1 cellular context compared by ENCODE assay signal in the genomic region with DNA sequence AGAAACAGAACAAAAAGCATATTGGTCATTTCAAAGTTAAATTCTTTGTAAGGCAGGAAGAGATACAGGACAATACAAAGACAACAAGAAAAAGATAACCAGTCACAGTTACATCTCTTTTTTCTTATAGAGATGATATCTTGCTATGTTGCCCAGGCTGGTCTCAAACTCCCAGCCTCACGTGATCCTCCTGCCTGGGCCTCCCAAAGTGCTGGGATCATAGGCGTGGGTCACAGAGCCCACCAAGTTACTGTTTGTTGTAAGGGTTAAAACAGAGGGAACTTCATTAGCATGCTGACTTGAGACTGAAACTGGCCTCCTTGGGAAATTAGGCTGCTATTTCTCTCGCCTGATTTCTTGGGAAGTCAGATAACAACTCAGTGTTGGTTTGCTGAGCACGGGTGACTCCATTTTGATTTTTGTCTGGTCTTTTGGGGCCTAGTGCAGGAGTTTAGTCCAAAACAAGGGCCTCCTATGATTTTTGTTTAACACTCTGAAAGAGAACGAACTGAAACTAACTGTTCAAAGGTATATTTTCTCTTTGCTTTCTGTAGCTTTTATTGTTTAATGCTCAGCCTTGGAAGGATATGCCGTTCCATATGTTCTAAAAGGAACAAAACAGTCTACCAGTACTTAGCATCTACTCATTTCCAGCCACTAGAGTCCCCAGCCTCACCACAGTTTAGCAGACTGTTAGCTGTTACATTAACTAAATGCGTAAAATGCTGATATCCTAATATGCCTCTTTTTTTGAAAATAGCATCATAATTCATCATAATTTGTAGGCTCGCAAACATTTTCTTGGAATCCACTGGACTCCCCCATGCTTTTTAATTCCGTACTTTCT.
TF ChIP-seq lines count a peak whose summit lies in the region.

No MANE protein-coding gene starts in this region.

TF ChIP-seq in K562, 482 proteins besides CTCF, POLR2A, EP300 and RAD21 (continued from another document and continues in another):
- TF ChIP-seq, protein P1, sequence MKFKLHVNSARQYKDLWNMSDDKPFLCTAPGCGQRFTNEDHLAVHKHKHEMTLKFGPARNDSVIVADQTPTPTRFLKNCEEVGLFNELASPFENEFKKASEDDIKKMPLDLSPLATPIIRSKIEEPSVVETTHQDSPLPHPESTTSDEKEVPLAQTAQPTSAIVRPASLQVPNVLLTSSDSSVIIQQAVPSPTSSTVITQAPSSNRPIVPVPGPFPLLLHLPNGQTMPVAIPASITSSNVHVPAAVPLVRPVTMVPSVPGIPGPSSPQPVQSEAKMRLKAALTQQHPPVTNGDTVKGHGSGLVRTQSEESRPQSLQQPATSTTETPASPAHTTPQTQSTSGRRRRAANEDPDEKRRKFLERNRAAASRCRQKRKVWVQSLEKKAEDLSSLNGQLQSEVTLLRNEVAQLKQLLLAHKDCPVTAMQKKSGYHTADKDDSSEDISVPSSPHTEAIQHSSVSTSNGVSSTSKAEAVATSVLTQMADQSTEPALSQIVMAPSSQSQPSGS (CRISPR knock-in tag; IDR thresholded peaks at IDR 0.05), result no peak
- peak; percentile 71 for TF ChIP-seq ILK (tag; IDR thresholded peaks at IDR 0.05; ENCODE audit: borderline replicate concordance, low read depth)
- 0 out of 2 replicates have a peak, but pooled peaks have one; percentile 68 for TF ChIP-seq ZNF79 (CRISPR knock-in tag; IDR thresholded peaks at IDR 0.05; ENCODE audit: low read depth)
- TF ChIP-seq, protein P2, sequence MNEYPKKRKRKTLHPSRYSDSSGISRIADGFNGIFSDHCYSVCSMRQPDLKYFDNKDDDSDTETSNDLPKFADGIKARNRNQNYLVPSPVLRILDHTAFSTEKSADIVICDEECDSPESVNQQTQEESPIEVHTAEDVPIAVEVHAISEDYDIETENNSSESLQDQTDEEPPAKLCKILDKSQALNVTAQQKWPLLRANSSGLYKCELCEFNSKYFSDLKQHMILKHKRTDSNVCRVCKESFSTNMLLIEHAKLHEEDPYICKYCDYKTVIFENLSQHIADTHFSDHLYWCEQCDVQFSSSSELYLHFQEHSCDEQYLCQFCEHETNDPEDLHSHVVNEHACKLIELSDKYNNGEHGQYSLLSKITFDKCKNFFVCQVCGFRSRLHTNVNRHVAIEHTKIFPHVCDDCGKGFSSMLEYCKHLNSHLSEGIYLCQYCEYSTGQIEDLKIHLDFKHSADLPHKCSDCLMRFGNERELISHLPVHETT (CRISPR knock-in tag; conservative IDR thresholded peaks at IDR 0.05 in 1 of 2, IDR thresholded peaks at IDR 0.05 in 1 of 2), result peak in 1 of 2 experiments; percentile 90; a peak in 2 of 4 replicates
- 0 out of 2 replicates have a peak, but pooled peaks have one; percentile 37 for TF ChIP-seq ZNF561 (CRISPR knock-in tag; conservative IDR thresholded peaks at IDR 0.05)
- peak in 1 of 2 experiments; percentile 89; a peak in 2 of 4 replicates for TF ChIP-seq TEAD1 (CRISPR knock-in tag; IDR thresholded peaks at IDR 0.05)
- TF ChIP-seq, protein P3, sequence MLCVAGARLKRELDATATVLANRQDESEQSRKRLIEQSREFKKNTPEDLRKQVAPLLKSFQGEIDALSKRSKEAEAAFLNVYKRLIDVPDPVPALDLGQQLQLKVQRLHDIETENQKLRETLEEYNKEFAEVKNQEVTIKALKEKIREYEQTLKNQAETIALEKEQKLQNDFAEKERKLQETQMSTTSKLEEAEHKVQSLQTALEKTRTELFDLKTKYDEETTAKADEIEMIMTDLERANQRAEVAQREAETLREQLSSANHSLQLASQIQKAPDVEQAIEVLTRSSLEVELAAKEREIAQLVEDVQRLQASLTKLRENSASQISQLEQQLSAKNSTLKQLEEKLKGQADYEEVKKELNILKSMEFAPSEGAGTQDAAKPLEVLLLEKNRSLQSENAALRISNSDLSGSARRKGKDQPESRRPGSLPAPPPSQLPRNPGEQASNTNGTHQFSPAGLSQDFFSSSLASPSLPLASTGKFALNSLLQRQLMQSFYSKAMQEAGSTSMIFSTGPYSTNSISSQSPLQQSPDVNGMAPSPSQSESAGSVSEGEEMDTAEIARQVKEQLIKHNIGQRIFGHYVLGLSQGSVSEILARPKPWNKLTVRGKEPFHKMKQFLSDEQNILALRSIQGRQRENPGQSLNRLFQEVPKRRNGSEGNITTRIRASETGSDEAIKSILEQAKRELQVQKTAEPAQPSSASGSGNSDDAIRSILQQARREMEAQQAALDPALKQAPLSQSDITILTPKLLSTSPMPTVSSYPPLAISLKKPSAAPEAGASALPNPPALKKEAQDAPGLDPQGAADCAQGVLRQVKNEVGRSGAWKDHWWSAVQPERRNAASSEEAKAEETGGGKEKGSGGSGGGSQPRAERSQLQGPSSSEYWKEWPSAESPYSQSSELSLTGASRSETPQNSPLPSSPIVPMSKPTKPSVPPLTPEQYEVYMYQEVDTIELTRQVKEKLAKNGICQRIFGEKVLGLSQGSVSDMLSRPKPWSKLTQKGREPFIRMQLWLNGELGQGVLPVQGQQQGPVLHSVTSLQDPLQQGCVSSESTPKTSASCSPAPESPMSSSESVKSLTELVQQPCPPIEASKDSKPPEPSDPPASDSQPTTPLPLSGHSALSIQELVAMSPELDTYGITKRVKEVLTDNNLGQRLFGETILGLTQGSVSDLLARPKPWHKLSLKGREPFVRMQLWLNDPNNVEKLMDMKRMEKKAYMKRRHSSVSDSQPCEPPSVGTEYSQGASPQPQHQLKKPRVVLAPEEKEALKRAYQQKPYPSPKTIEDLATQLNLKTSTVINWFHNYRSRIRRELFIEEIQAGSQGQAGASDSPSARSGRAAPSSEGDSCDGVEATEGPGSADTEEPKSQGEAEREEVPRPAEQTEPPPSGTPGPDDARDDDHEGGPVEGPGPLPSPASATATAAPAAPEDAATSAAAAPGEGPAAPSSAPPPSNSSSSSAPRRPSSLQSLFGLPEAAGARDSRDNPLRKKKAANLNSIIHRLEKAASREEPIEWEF (CRISPR knock-in tag; IDR thresholded peaks at IDR 0.05), result peak; percentile 93
- TF ChIP-seq, protein P4, sequence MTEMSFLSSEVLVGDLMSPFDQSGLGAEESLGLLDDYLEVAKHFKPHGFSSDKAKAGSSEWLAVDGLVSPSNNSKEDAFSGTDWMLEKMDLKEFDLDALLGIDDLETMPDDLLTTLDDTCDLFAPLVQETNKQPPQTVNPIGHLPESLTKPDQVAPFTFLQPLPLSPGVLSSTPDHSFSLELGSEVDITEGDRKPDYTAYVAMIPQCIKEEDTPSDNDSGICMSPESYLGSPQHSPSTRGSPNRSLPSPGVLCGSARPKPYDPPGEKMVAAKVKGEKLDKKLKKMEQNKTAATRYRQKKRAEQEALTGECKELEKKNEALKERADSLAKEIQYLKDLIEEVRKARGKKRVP (CRISPR knock-in tag; IDR thresholded peaks at IDR 0.05), result peak; percentile 87
- no peak for TF ChIP-seq LCOR (CRISPR knock-in tag; IDR thresholded peaks at IDR 0.05)
- TF ChIP-seq, protein P5, sequence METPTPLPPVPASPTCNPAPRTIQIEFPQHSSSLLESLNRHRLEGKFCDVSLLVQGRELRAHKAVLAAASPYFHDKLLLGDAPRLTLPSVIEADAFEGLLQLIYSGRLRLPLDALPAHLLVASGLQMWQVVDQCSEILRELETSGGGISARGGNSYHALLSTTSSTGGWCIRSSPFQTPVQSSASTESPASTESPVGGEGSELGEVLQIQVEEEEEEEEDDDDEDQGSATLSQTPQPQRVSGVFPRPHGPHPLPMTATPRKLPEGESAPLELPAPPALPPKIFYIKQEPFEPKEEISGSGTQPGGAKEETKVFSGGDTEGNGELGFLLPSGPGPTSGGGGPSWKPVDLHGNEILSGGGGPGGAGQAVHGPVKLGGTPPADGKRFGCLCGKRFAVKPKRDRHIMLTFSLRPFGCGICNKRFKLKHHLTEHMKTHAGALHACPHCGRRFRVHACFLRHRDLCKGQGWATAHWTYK (CRISPR knock-in tag; IDR thresholded peaks at IDR 0.05), result peak; percentile 90
- peak; percentile 53 for TF ChIP-seq ADNP (tag; IDR thresholded peaks at IDR 0.05)
- peak; percentile 90 for TF ChIP-seq PTTG1 (tag; IDR thresholded peaks at IDR 0.05; ENCODE audit: low read depth)
- TF ChIP-seq SRF (CRISPR knock-in tag; IDR thresholded peaks at IDR 0.05), result no peak
- TF ChIP-seq, protein P6, sequence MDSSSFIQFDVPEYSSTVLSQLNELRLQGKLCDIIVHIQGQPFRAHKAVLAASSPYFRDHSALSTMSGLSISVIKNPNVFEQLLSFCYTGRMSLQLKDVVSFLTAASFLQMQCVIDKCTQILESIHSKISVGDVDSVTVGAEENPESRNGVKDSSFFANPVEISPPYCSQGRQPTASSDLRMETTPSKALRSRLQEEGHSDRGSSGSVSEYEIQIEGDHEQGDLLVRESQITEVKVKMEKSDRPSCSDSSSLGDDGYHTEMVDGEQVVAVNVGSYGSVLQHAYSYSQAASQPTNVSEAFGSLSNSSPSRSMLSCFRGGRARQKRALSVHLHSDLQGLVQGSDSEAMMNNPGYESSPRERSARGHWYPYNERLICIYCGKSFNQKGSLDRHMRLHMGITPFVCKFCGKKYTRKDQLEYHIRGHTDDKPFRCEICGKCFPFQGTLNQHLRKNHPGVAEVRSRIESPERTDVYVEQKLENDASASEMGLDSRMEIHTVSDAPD (CRISPR knock-in tag; IDR thresholded peaks at IDR 0.05), result 0 out of 2 replicates have a peak, but pooled peaks have one; percentile 21
- TF ChIP-seq POLR2AphosphoS5 (IDR thresholded peaks at IDR 0.05; ENCODE audit: control insufficient read depth, insufficient read depth, low read depth, low read length), result no peak
- 0 out of 2 replicates have a peak, but pooled peaks have one; percentile 75 for TF ChIP-seq ZNF586 (CRISPR knock-in tag; conservative IDR thresholded peaks at IDR 0.05)
- TF ChIP-seq, protein P7, sequence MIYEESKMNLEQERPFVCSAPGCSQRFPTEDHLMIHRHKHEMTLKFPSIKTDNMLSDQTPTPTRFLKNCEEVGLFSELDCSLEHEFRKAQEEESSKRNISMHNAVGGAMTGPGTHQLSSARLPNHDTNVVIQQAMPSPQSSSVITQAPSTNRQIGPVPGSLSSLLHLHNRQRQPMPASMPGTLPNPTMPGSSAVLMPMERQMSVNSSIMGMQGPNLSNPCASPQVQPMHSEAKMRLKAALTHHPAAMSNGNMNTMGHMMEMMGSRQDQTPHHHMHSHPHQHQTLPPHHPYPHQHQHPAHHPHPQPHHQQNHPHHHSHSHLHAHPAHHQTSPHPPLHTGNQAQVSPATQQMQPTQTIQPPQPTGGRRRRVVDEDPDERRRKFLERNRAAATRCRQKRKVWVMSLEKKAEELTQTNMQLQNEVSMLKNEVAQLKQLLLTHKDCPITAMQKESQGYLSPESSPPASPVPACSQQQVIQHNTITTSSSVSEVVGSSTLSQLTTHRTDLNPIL (CRISPR knock-in tag; IDR thresholded peaks at IDR 0.05), result peak; percentile 78; the same call in 1 of the 2 replicates
- TF ChIP-seq TCF3 (CRISPR knock-in tag; IDR thresholded peaks at IDR 0.05), result no peak
- peak; percentile 83; the same call in 1 of the 2 replicates for TF ChIP-seq ZNF41 (CRISPR knock-in tag; conservative IDR thresholded peaks at IDR 0.05)
- TF ChIP-seq, protein P8, sequence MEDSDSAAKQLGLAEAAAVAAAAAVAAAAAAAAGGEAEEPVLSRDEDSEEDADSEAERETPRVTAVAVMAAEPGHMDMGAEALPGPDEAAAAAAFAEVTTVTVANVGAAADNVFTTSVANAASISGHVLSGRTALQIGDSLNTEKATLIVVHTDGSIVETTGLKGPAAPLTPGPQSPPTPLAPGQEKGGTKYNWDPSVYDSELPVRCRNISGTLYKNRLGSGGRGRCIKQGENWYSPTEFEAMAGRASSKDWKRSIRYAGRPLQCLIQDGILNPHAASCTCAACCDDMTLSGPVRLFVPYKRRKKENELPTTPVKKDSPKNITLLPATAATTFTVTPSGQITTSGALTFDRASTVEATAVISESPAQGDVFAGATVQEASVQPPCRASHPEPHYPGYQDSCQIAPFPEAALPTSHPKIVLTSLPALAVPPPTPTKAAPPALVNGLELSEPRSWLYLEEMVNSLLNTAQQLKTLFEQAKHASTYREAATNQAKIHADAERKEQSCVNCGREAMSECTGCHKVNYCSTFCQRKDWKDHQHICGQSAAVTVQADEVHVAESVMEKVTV (CRISPR knock-in tag; IDR thresholded peaks at IDR 0.05), result 0 out of 2 replicates have a peak, but pooled peaks have one; percentile 18
- TF ChIP-seq STAT5B (CRISPR knock-in tag; IDR thresholded peaks at IDR 0.05), result no peak
- TF ChIP-seq PHF8 (IDR thresholded peaks at IDR 0.05; ENCODE audit: borderline replicate concordance, low read length), result no peak
- TF ChIP-seq, protein P9, sequence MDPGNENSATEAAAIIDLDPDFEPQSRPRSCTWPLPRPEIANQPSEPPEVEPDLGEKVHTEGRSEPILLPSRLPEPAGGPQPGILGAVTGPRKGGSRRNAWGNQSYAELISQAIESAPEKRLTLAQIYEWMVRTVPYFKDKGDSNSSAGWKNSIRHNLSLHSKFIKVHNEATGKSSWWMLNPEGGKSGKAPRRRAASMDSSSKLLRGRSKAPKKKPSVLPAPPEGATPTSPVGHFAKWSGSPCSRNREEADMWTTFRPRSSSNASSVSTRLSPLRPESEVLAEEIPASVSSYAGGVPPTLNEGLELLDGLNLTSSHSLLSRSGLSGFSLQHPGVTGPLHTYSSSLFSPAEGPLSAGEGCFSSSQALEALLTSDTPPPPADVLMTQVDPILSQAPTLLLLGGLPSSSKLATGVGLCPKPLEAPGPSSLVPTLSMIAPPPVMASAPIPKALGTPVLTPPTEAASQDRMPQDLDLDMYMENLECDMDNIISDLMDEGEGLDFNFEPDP (CRISPR knock-in tag; IDR thresholded peaks at IDR 0.05), result no peak
- no peak for TF ChIP-seq ELF2 (CRISPR knock-in tag; IDR thresholded peaks at IDR 0.05)
- peak; percentile 56; the same call in 1 of the 2 replicates for TF ChIP-seq ZNF134 (CRISPR knock-in tag; conservative IDR thresholded peaks at IDR 0.05)
- peak; percentile 87; the same call in 1 of the 2 replicates for TF ChIP-seq HSF4 (CRISPR knock-in tag; IDR thresholded peaks at IDR 0.05; ENCODE audit: borderline replicate concordance)
- no peak for TF ChIP-seq ETV5 (CRISPR knock-in tag; IDR thresholded peaks at IDR 0.05; ENCODE audit: low read depth)
- no peak for TF ChIP-seq RBM39 (optimal IDR thresholded peaks at IDR 0.05; ENCODE audit: low read depth, low read length)
- TF ChIP-seq ZNF217 (CRISPR knock-in tag; IDR thresholded peaks at IDR 0.05), result no peak
- TF ChIP-seq ZKSCAN3 (CRISPR knock-in tag; IDR thresholded peaks at IDR 0.05), result no peak
- TF ChIP-seq BMI1 (IDR thresholded peaks at IDR 0.05; ENCODE audit: low read length), result no peak
- TF ChIP-seq ZSCAN32 (CRISPR knock-in tag; IDR thresholded peaks at IDR 0.05), result 0 out of 2 replicates have a peak, but pooled peaks have one; percentile 43
- peak; percentile 78; the same call in 1 of the 2 replicates for TF ChIP-seq ZNF589 (CRISPR knock-in tag; IDR thresholded peaks at IDR 0.05; ENCODE audit: low read depth)
- peak; percentile 86 for TF ChIP-seq ZNF140 (CRISPR knock-in tag; IDR thresholded peaks at IDR 0.05)
- TF ChIP-seq ZNF584 (CRISPR knock-in tag; IDR thresholded peaks at IDR 0.05; ENCODE audit: low read depth), result peak; percentile 87
